Comparison of ENCODE assay signal across 21 cellular contexts in genomic region chr7:1233328-1234048, GRCh38. TPM values are rescaled to one million over a fixed set of nuclear protein-coding genes. Genes with fewer than 3 reads are reported as not detected.
DNase-seq lines count a peak whose midpoint lies in the region; ATAC-seq and TF ChIP-seq lines count a peak whose summit lies in the region.
"Had no signal": no experiment of that assay in that cellular context is flagged by ENCODE, and none has a peak within 500 bp of the region (broad histone marks: within the 10 kb centered on the region; RNA-seq: fewer than 3 reads in every experiment).

No MANE protein-coding gene starts in this region.

- H3K27me3 Mint-ChIP-seq in activated naive CD4-positive, alpha-beta T cell treated with anti-CD3 and anti-CD28 coated beads, Interleukin-2, amount 10 ng/mL, durations not matched to agents 7 days and 5 days: peaks cover 83% of the 10 kb centered on the region
- peaks cover 30% of the 10 kb centered on the region for H3K27me3 Mint-ChIP-seq in glutamatergic neuron (ENCODE audit: unreplicated experiment)
- peaks cover 76% of the 10 kb centered on the region for H3K27me3 Mint-ChIP-seq in type B pancreatic cell
- peaks cover 51% of the 10 kb centered on the region for H3K27me3 Mint-ChIP-seq in activated CD8-positive, alpha-beta T cell treated with anti-CD3 and anti-CD28 coated beads for 36 hours

- CTCF ChIA-PET in activated naive CD4-positive, alpha-beta T cell treated with anti-CD3 and anti-CD28 coated beads, Interleukin-2, amount 10 ng/mL, durations not matched to agents 7 days and 5 days (lab: Charles Lee): no interaction called here
- CTCF ChIA-PET in activated CD8-positive, alpha-beta T cell treated with anti-CD3 and anti-CD28 coated beads for 36 hours (lab: Charles Lee): no interaction called here

- H3K4me1 Mint-ChIP-seq in activated naive CD4-positive, alpha-beta T cell treated with anti-CD3 and anti-CD28 coated beads, Interleukin-2, amount 10 ng/mL, durations not matched to agents 7 days and 5 days: peaks cover 13% of the 10 kb centered on the region
- H3K4me1 Mint-ChIP-seq in glutamatergic neuron (ENCODE audit: low read depth, unreplicated experiment): peaks cover 24% of the 10 kb centered on the region
- H3K4me1 Mint-ChIP-seq in type B pancreatic cell (ENCODE audit: unreplicated experiment): peaks cover 8% of the 10 kb centered on the region
- H3K4me1 Mint-ChIP-seq in activated CD8-positive, alpha-beta T cell treated with anti-CD3 and anti-CD28 coated beads for 36 hours (ENCODE audit: low read depth): peaks cover 14% of the 10 kb centered on the region

- no peaks in the 10 kb centered on the region for H3K9me3 Mint-ChIP-seq in activated naive CD4-positive, alpha-beta T cell treated with anti-CD3 and anti-CD28 coated beads, Interleukin-2, amount 10 ng/mL, durations not matched to agents 7 days and 5 days
- H3K9me3 Mint-ChIP-seq in glutamatergic neuron (ENCODE audit: unreplicated experiment) (peaks cover 39% of the 10 kb centered on the region), type B pancreatic cell (no peaks in the 10 kb centered on the region)
- H3K9me3 Mint-ChIP-seq in activated CD8-positive, alpha-beta T cell treated with anti-CD3 and anti-CD28 coated beads for 36 hours: no peaks in the 10 kb centered on the region
- H3K9me3 Mint-ChIP-seq: stimulated activated effector memory CD8-positive, alpha-beta T cell treated with anti-CD3 and anti-CD28 coated beads, Interleukin-12 subunit alpha, Interleukin-12 subunit beta, amount 100 ng/mL, for 72 hours had no signal

- H3K36me3 Mint-ChIP-seq in activated naive CD4-positive, alpha-beta T cell treated with anti-CD3 and anti-CD28 coated beads, Interleukin-2, amount 10 ng/mL, durations not matched to agents 7 days and 5 days: peaks cover 3% of the 10 kb centered on the region
- H3K36me3 Mint-ChIP-seq in glutamatergic neuron (ENCODE audit: unreplicated experiment) (peaks cover 7% of the 10 kb centered on the region), type B pancreatic cell (no peaks in the 10 kb centered on the region)
- no peaks in the 10 kb centered on the region for H3K36me3 Mint-ChIP-seq in activated CD8-positive, alpha-beta T cell treated with anti-CD3 and anti-CD28 coated beads for 36 hours (ENCODE audit: low read depth)
- H3K36me3 Mint-ChIP-seq: CD8-positive, alpha-beta memory T cell had no signal

- DNase-seq in activated naive CD4-positive, alpha-beta T cell treated with anti-CD3 and anti-CD28 coated beads, Interleukin-2, amount 10 ng/mL, durations not matched to agents 7 days and 5 days: no peak
- DNase-seq in activated naive CD4-positive, alpha-beta T cell treated with anti-CD3 and anti-CD28 coated beads, Interleukin-2, amount 50 U/mL, for 16 hours: no peak
- DNase-seq in NCI-H2171 treated with DMSO at 0.1 percent for 48 hours (lab: John Stamatoyannopoulos, UW): peak; percentile 78
- no peak for DNase-seq in glutamatergic neuron
- DNase-seq in type B pancreatic cell (ENCODE audit: extremely low spot score, unreplicated experiment): peak; percentile 70
- no peak for DNase-seq in activated CD8-positive, alpha-beta T cell treated with anti-CD3 and anti-CD28 coated beads for 36 hours
- DNase-seq in DMS114 treated with DMSO at 0.1 percent for 48 hours (lab: John Stamatoyannopoulos, UW; ENCODE audit: unreplicated experiment): no peak
- DNase-seq: activated CD4-positive, alpha-beta T cell treated with anti-CD3 and anti-CD28 coated beads for 48 hours; activated CD8-positive, alpha-beta memory T cell treated with anti-CD3 and anti-CD28 coated beads, Interleukin-2, amount 50 U/mL, for 48 hours; CD8-positive, alpha-beta memory T cell; MV-4-11; NCI-H2029 treated with DMSO at 0.1 percent for 48 hours; stimulated activated CD4-positive, alpha-beta T cell treated with anti-CD3 and anti-CD28 coated beads, Interleukin-15, amount 100 ng/mL, for 24 hours had no signal

- no peak overlapping the region for H3K4me3 Mint-ChIP-seq in activated naive CD4-positive, alpha-beta T cell treated with anti-CD3 and anti-CD28 coated beads, Interleukin-2, amount 10 ng/mL, durations not matched to agents 7 days and 5 days
- H3K4me3 Mint-ChIP-seq in glutamatergic neuron (ENCODE audit: unreplicated experiment): peak overlapping the region; percentile 96
- no peak overlapping the region for H3K4me3 Mint-ChIP-seq in type B pancreatic cell
- no peak overlapping the region for H3K4me3 Mint-ChIP-seq in activated CD8-positive, alpha-beta T cell treated with anti-CD3 and anti-CD28 coated beads for 36 hours
- H3K4me3 Mint-ChIP-seq: stimulated activated effector memory CD8-positive, alpha-beta T cell treated with anti-CD3 and anti-CD28 coated beads, Interleukin-12 subunit alpha, Interleukin-12 subunit beta, amount 100 ng/mL, for 72 hours had no signal

- POLR2A ChIA-PET in activated CD8-positive, alpha-beta T cell treated with anti-CD3 and anti-CD28 coated beads for 36 hours (lab: Charles Lee): no interaction called here

- intact Hi-C loops in activated CD8-positive, alpha-beta T cell treated with anti-CD3 and anti-CD28 coated beads for 36 hours (cut with micrococcal nuclease): no loop called here

- TF ChIP-seq CTCF in glutamatergic neuron (IDR thresholded peaks at IDR 0.05; ENCODE audit: partially characterized antibody, unreplicated experiment) (no peak), type B pancreatic cell (conservative IDR thresholded peaks at IDR 0.05) (no peak)
- no peak for TF ChIP-seq CTCF in activated CD8-positive, alpha-beta T cell treated with anti-CD3 and anti-CD28 coated beads for 36 hours (IDR thresholded peaks at IDR 0.05)

- H3K27ac Mint-ChIP-seq in activated naive CD4-positive, alpha-beta T cell treated with anti-CD3 and anti-CD28 coated beads, Interleukin-2, amount 10 ng/mL, durations not matched to agents 7 days and 5 days: peak overlapping the region; percentile 42
- H3K27ac Mint-ChIP-seq in glutamatergic neuron (ENCODE audit: unreplicated experiment) (peak overlapping the region; percentile 52), type B pancreatic cell (no peak overlapping the region)
- H3K27ac Mint-ChIP-seq in activated CD8-positive, alpha-beta T cell treated with anti-CD3 and anti-CD28 coated beads for 36 hours: no peak overlapping the region
- H3K27ac Mint-ChIP-seq: stimulated activated effector memory CD8-positive, alpha-beta T cell treated with anti-CD3 and anti-CD28 coated beads, Interleukin-12 subunit alpha, Interleukin-12 subunit beta, amount 100 ng/mL, for 72 hours had no signal

- ATAC-seq in activated CD8-positive, alpha-beta T cell treated with anti-CD3 and anti-CD28 coated beads for 36 hours: no peak
- no peak for ATAC-seq in GM21737 (IDR thresholded peaks at IDR 0.05; ENCODE audit: unreplicated experiment)
- ATAC-seq: HCT116; stimulated activated effector memory CD8-positive, alpha-beta T cell treated with anti-CD3 and anti-CD28 coated beads, Interleukin-12 subunit alpha, Interleukin-12 subunit beta, amount 100 ng/mL, for 72 hours had no signal

RNA-seq across cellular contexts. Expression of gene UNCX, which starts 0.8 kb away (rescaled TPM):
- total RNA-seq in glutamatergic neuron (ENCODE audit: unreplicated experiment): 106 TPM
- total RNA-seq in type B pancreatic cell (ENCODE audit: low replicate concordance): 0.48 TPM in 1 of 2 replicates, not detected in the other
- not detected for total RNA-seq in activated CD8-positive, alpha-beta T cell treated with anti-CD3 and anti-CD28 coated beads for 36 hours
- total RNA-seq: astrocyte; CD8-positive, alpha-beta memory T cell; Daoy; fibroblast of villous mesenchyme; renal cortical epithelial cell; upper lobe of left lung had no signal

Comparison
In these comparisons a context has a peak if more than half of its experiments do, and no peak if none do; other contexts are left out.
1. DNase-seq: peak in NCI-H2171 treated with DMSO at 0.1 percent for 48 hours (single experiment) and type B pancreatic cell (single experiment); none in activated naive CD4-positive, alpha-beta T cell treated with anti-CD3 and anti-CD28 coated beads, Interleukin-2, amount 10 ng/mL, durations not matched to agents 7 days and 5 days (single experiment), activated naive CD4-positive, alpha-beta T cell treated with anti-CD3 and anti-CD28 coated beads, Interleukin-2, amount 50 U/mL, for 16 hours (single experiment), glutamatergic neuron (single experiment), activated CD8-positive, alpha-beta T cell treated with anti-CD3 and anti-CD28 coated beads for 36 hours (single experiment) and DMS114 treated with DMSO at 0.1 percent for 48 hours (single experiment).
2. H3K27ac Mint-ChIP-seq: peak in activated naive CD4-positive, alpha-beta T cell treated with anti-CD3 and anti-CD28 coated beads, Interleukin-2, amount 10 ng/mL, durations not matched to agents 7 days and 5 days (single experiment) and glutamatergic neuron (single experiment); none in type B pancreatic cell (single experiment) and activated CD8-positive, alpha-beta T cell treated with anti-CD3 and anti-CD28 coated beads for 36 hours (single experiment).
3. RNA of gene UNCX, which starts 0.8 kb away (total RNA-seq): 106 TPM in glutamatergic neuron (single experiment); 0.48 TPM in type B pancreatic cell and not detected in activated CD8-positive, alpha-beta T cell treated with anti-CD3 and anti-CD28 coated beads for 36 hours; every median in the first group is over 10 times any median in the second.